In the genomic region with DNA sequence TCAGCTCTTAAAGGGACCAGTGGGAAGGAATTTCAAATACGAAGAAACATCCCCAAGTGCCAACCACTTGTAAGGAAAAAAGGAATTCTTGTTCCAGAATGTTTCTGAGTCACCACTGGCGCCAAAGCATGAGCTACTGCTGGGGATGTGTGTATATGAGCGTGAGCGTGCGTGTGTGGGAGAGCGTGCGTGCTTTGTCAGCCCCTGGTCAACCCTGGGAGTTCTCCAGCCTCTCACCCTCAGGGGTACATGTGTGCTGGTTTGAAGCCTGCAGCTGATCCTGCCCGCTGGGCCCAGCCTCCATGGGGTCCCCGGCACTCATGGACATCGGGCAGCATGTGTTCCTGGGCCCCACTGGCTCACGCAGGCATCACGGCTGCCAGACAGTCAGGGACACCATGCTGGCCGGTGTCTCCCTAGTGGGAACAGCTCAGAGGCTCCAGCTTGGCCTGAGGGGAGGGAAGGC, we compare ENCODE assay signal across 10 cellular contexts. TPM values are rescaled to one million over a fixed set of nuclear protein-coding genes. Genes with fewer than 3 reads are reported as not detected.
A peak's percentile ranks its signal among the peaks of the same experiment; 100 is the strongest.
DNase-seq lines count a peak whose midpoint lies in the region; ATAC-seq and TF ChIP-seq lines count a peak whose summit lies in the region.
"Had no signal": no experiment of that assay in that cellular context is flagged by ENCODE, and none has a peak within 500 bp of the region (broad histone marks: within the 10 kb centered on the region; RNA-seq: fewer than 3 reads in every experiment).

No MANE protein-coding gene starts in this region.

- no peaks in the 10 kb centered on the region for H3K36me3 ChIP-seq in right atrium auricular region
- H3K36me3 ChIP-seq in colonic mucosa: no peaks in the 10 kb centered on the region
- H3K36me3 ChIP-seq in aorta (ENCODE audit: control insufficient read depth in 1 of 2, insufficient read depth in 2 of 2, low read length in 1 of 2): no peaks in the 10 kb centered on the region

- H3K4me3 ChIP-seq in right atrium auricular region: no peak overlapping the region
- no peak overlapping the region for H3K4me3 ChIP-seq in colonic mucosa
- H3K4me3 ChIP-seq in aorta (ENCODE audit: low read length in 2 of 2): no peak overlapping the region

- no peak overlapping the region for H3K9ac ChIP-seq in colonic mucosa (ENCODE audit: low read depth in 2 of 2, low read length in 2 of 2)

- H3K27me3 Mint-ChIP-seq in activated T-cell treated with anti-CD3 and anti-CD28 coated beads, Interleukin-2, amount 50 U/mL, for 72 hours (ENCODE audit: low read depth): no peaks in the 10 kb centered on the region
- H3K27me3 Mint-ChIP-seq: B cell had no signal

- ATAC-seq in left cardiac atrium (peak; percentile 19 to 21), aorta (ENCODE audit: low FRiP score) (peak; percentile 63)
- ATAC-seq in activated T-cell treated with anti-CD3 and anti-CD28 coated beads, Interleukin-2, amount 50 U/mL, for 72 hours (replicated peaks in 1 of 2): no peak

- peaks cover 0 to 38% of the 10 kb centered on the region in 2 donors for H3K4me1 ChIP-seq in right atrium auricular region
- H3K4me1 ChIP-seq in colonic mucosa: peaks cover 12% of the 10 kb centered on the region
- H3K4me1 ChIP-seq in aorta (ENCODE audit: control insufficient read depth in 1 of 2, insufficient read depth in 2 of 2, low read length in 2 of 2): no peaks in the 10 kb centered on the region

- peaks cover 3 to 4% of the 10 kb centered on the region in 2 donors for H3K36me3 Mint-ChIP-seq in activated T-cell treated with anti-CD3 and anti-CD28 coated beads, Interleukin-2, amount 50 U/mL, for 72 hours (ENCODE audit: insufficient read depth in 2 of 2)

- H3K27me3 ChIP-seq in right atrium auricular region (no peaks in the 10 kb centered on the region), colonic mucosa (no peaks in the 10 kb centered on the region), aorta (ENCODE audit: control insufficient read depth in 1 of 2, insufficient read depth in 2 of 2, low read length in 1 of 2) (no peaks in the 10 kb centered on the region)

- DNase-seq in left cardiac atrium (no peak), right atrium auricular region (ENCODE audit: low spot score) (no peak), colonic mucosa (no peak), mucosa of gallbladder (ENCODE audit: low spot score) (peak; percentile 58), aorta (peak; percentile 83 to 89), NCI-H146 treated with DMSO at 0.1 percent for 48 hours (lab: John Stamatoyannopoulos, UW; ENCODE audit: unreplicated experiment) (no peak), NCI-H524 (lab: John Stamatoyannopoulos, UW) (no peak)
- DNase-seq in activated T-cell treated with anti-CD3 and anti-CD28 coated beads, Interleukin-2, amount 50 U/mL, for 72 hours: no peak
- DNase-seq: erythroblast had no signal

- no peak overlapping the region for H3K27ac Mint-ChIP-seq in activated T-cell treated with anti-CD3 and anti-CD28 coated beads, Interleukin-2, amount 50 U/mL, for 72 hours
- H3K27ac Mint-ChIP-seq: B cell had no signal

- H3K9me3 ChIP-seq in right atrium auricular region (no peaks in the 10 kb centered on the region), colonic mucosa (no peaks in the 10 kb centered on the region), aorta (ENCODE audit: control insufficient read depth, low read length) (no peaks in the 10 kb centered on the region)

- no peak for TF ChIP-seq CTCF in right atrium auricular region (IDR thresholded peaks at IDR 0.05)
- TF ChIP-seq CTCF in colonic mucosa (IDR thresholded peaks at IDR 0.05): no peak

- intact Hi-C loops in left cardiac atrium (cut with DNase I): no loop called here
- intact Hi-C loops in colonic mucosa (cut with DNase I): no loop called here
- intact Hi-C loops in aorta (cut with DNase I): no loop called here

- no peaks in the 10 kb centered on the region for H3K4me1 Mint-ChIP-seq in activated T-cell treated with anti-CD3 and anti-CD28 coated beads, Interleukin-2, amount 50 U/mL, for 72 hours (ENCODE audit: low read depth)

- H3K27ac ChIP-seq in right atrium auricular region (no peak overlapping the region), colonic mucosa (peak overlapping the region; percentile 29), aorta (ENCODE audit: low read depth in 1 of 2, low read length in 2 of 2) (peak overlapping the region in 1 of 2 donors; percentile 33)

- peaks cover 0 to 3% of the 10 kb centered on the region in 2 donors for H3K9me3 Mint-ChIP-seq in activated T-cell treated with anti-CD3 and anti-CD28 coated beads, Interleukin-2, amount 50 U/mL, for 72 hours

- no peak overlapping the region for H3K4me3 Mint-ChIP-seq in activated T-cell treated with anti-CD3 and anti-CD28 coated beads, Interleukin-2, amount 50 U/mL, for 72 hours
- H3K4me3 Mint-ChIP-seq: B cell had no signal

- 1 to 8% methylated on average over 13 of the region's 13 CpGs for WGBS in aorta, 2 donors

RNA-seq across cellular contexts. Expression of a gene that starts 17.1 kb away (rescaled TPM):
- total RNA-seq in left cardiac atrium (10 to 100 TPM; 14.3 to 19.3 TPM), right atrium auricular region (10 to 100 TPM; 19.0 to 25.8 TPM), colonic mucosa (10 to 100 TPM; 19.3 to 22.9 TPM), mucosa of gallbladder (90.1 TPM), aorta (10 to 100 TPM; 14.7 to 17.4 TPM)
- 1 to 10 TPM; 3.0 to 3.1 TPM for polyA plus RNA-seq in aorta
- total RNA-seq in activated T-cell treated with anti-CD3 and anti-CD28 coated beads, Interleukin-2, amount 50 U/mL, for 72 hours: 10 to 100 TPM; 10.6 to 11.3 TPM

Comparison
In these comparisons a context has a peak if more than half of its experiments do, and no peak if none do; other contexts are left out.
1. ATAC-seq: peak in left cardiac atrium (2 of 2) and aorta (single experiment); none in activated T-cell treated with anti-CD3 and anti-CD28 coated beads, Interleukin-2, amount 50 U/mL, for 72 hours (0 of 2).
2. DNase-seq: peak in mucosa of gallbladder (single experiment) and aorta (2 of 2); none in left cardiac atrium (single experiment), right atrium auricular region (single experiment), colonic mucosa (single experiment), NCI-H146 treated with DMSO at 0.1 percent for 48 hours (single experiment), NCI-H524 (0 of 2) and activated T-cell treated with anti-CD3 and anti-CD28 coated beads, Interleukin-2, amount 50 U/mL, for 72 hours (0 of 2).